Comparison of ENCODE assay signal across 37 cellular contexts in the genomic region with DNA sequence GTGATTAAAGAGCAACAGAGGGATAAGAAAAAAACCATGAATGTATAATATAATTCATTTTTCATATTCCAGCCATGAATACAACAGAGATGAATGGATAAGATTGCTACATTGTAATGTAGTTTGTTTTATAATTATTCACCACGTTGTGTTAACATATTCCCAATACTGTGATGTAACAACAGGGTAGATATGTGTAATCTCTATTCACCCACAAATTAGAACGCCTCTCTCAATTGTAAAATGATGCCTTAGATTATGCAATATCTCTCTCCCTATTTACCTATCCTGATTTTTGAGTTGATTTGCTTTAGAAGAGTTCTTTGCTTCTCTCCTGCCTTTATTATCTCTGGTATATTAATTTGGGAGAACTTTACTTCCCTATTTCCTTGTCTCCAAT.
"Had no signal": no experiment of that assay in that cellular context is flagged by ENCODE, and none has a peak within 500 bp of the region (broad histone marks: within the 10 kb centered on the region; RNA-seq: fewer than 3 reads in every experiment).

No MANE protein-coding gene starts in this region.

- H3K4me1 ChIP-seq: ascending aorta had no signal

- H3K4me3 Mint-ChIP-seq: activated B cell treated with CpG ODN at 0.5 μM for 24 hours; activated CD4-positive, alpha-beta memory T cell treated with anti-CD3 and anti-CD28 coated beads for 36 hours; activated CD4-positive, alpha-beta T cell treated with anti-CD3 and anti-CD28 coated beads, Interleukin-2, amount 10 ng/mL, durations not matched to agents 24 days and 14 days; activated CD8-positive, alpha-beta T cell treated with anti-CD3 and anti-CD28 coated beads for 36 hours; activated naive CD4-positive, alpha-beta T cell treated with anti-CD3 and anti-CD28 coated beads, Interleukin-2, amount 10 ng/mL, durations not matched to agents 7 days and 5 days; activated naive CD4-positive, alpha-beta T cell treated with anti-CD3 and anti-CD28 coated beads, Interleukin-2, amount 50 U/mL, for 24 hours; activated naive CD8-positive, alpha-beta T cell; activated naive CD8-positive, alpha-beta T cell treated with anti-CD3 and anti-CD28 coated beads, Interleukin-2, amount 10 ng/mL, durations not matched to agents 7 days and 5 days; activated naive CD8-positive, alpha-beta T cell treated with anti-CD3 and anti-CD28 coated beads, Interleukin-2, amount 50 U/mL, for 24 hours; activated T-cell treated with anti-CD3 and anti-CD28 coated beads, Interleukin-2, amount 50 U/mL, for 4 hours; activated T-cell treated with anti-CD3 and anti-CD28 coated beads, Interleukin-2, amount 50 U/mL, for 72 hours; activated T-helper 1 cell treated with anti-CD3 and anti-CD28 coated beads, Interleukin-12 subunit alpha, Interleukin-12 subunit beta, Interleukin-2, Interleukin-4 antibody, amounts not matched to agents 30 ng/mL and 10 ng/mL and 1 ng/mL, durations not matched to agents 14 hours and 24 hours and 36 hours; activated T-helper 17 cell treated with anti-CD3 and anti-CD28 coated beads, Interleukin-2, amount 50 U/mL, for 72 hours; brain; central memory CD8-positive, alpha-beta T cell; T-helper 1 cell treated with Interleukin-12 subunit alpha and Interleukin-12 subunit beta and Interleukin-4 antibody, amounts not matched to agents 30 μg/mL and 1 μg/mL, for 36 hours; T-helper 2 cell treated with Interferon-gamma antibody and Interleukin-4, amounts not matched to agents 5 μg/mL and 100 μg/mL, for 36 hours had no signal

- H3K4me1 Mint-ChIP-seq: activated B cell treated with CpG ODN at 0.5 μM for 24 hours; activated CD4-positive, alpha-beta T cell treated with anti-CD3 and anti-CD28 coated beads, Interleukin-2, amount 10 ng/mL, durations not matched to agents 24 days and 14 days; activated naive CD4-positive, alpha-beta T cell treated with anti-CD3 and anti-CD28 coated beads, Interleukin-2, amount 10 ng/mL, durations not matched to agents 7 days and 5 days; activated naive CD4-positive, alpha-beta T cell treated with anti-CD3 and anti-CD28 coated beads, Interleukin-2, amount 50 U/mL, for 24 hours; activated naive CD8-positive, alpha-beta T cell treated with anti-CD3 and anti-CD28 coated beads, Interleukin-2, amount 10 ng/mL, durations not matched to agents 7 days and 5 days; activated naive CD8-positive, alpha-beta T cell treated with anti-CD3 and anti-CD28 coated beads, Interleukin-2, amount 50 U/mL, for 24 hours; activated T-helper 17 cell treated with anti-CD3 and anti-CD28 coated beads, Interleukin-2, amount 50 U/mL, for 72 hours; brain; central memory CD8-positive, alpha-beta T cell had no signal

- H3K36me3 Mint-ChIP-seq: activated CD4-positive, alpha-beta memory T cell treated with anti-CD3 and anti-CD28 coated beads for 36 hours; activated naive CD4-positive, alpha-beta T cell treated with anti-CD3 and anti-CD28 coated beads, Interleukin-2, amount 10 ng/mL, durations not matched to agents 7 days and 5 days; activated naive CD4-positive, alpha-beta T cell treated with anti-CD3 and anti-CD28 coated beads, Interleukin-2, amount 50 U/mL, for 24 hours; activated naive CD8-positive, alpha-beta T cell; activated naive CD8-positive, alpha-beta T cell treated with anti-CD3 and anti-CD28 coated beads, Interleukin-2, amount 10 ng/mL, durations not matched to agents 7 days and 5 days; brain had no signal

- DNase-seq: activated B cell treated with CpG ODN at 0.5 μM for 24 hours; activated CD4-positive, alpha-beta memory T cell treated with anti-CD3 and anti-CD28 coated beads for 36 hours; activated CD4-positive, alpha-beta T cell treated with anti-CD3 and anti-CD28 coated beads for 4 hours; activated CD4-positive, alpha-beta T cell treated with anti-CD3 and anti-CD28 coated beads, Interleukin-2, amount 10 ng/mL, durations not matched to agents 24 days and 14 days; activated CD4-positive, alpha-beta T cell treated with anti-CD3 and anti-CD28 coated beads, Interleukin-2, amount 50 U/mL, for 1 hour; activated CD4-positive, alpha-beta T cell treated with anti-CD3 and anti-CD28 coated beads, Interleukin-2, amount 50 U/mL, for 4 hours; activated CD4-positive, CD25-positive, alpha-beta regulatory T cell treated with anti-CD3 and anti-CD28 coated beads, Interleukin-2, amount 50 U/mL, for 72 hours; activated CD8-positive, alpha-beta memory T cell treated with anti-CD3 and anti-CD28 coated beads, Interleukin-2, amount 50 U/mL, for 4 hours; activated CD8-positive, alpha-beta T cell treated with anti-CD3 and anti-CD28 coated beads for 36 hours; activated effector memory CD4-positive, alpha-beta T cell treated with anti-CD3 and anti-CD28 coated beads, Interleukin-2, amount 50 U/mL, for 16 hours; activated naive CD4-positive, alpha-beta T cell treated with anti-CD3 and anti-CD28 coated beads, Interleukin-2, amount 10 ng/mL, durations not matched to agents 7 days and 5 days; activated naive CD4-positive, alpha-beta T cell treated with Interleukin-2 at 50 U/mL for 16 hours; activated naive CD8-positive, alpha-beta T cell treated with anti-CD3 and anti-CD28 coated beads, Interleukin-2, amount 10 ng/mL, durations not matched to agents 7 days and 5 days; activated naive CD8-positive, alpha-beta T cell treated with anti-CD3 and anti-CD28 coated beads, Interleukin-2, amount 50 U/mL, for 24 hours; activated T-cell treated with anti-CD3 and anti-CD28 coated beads for 4 hours; activated T-cell treated with anti-CD3 and anti-CD28 coated beads, Interleukin-2, amount 50 U/mL, for 1 hour; activated T-cell treated with anti-CD3 and anti-CD28 coated beads, Interleukin-2, amount 50 U/mL, for 4 hours; activated T-cell treated with anti-CD3 and anti-CD28 coated beads, Interleukin-2, amount 50 U/mL, for 72 hours; amygdala; anterior cingulate cortex; caudate nucleus; cerebellar nuclear complex; T-helper 1 cell; T-helper 2 cell; T-helper 9 cell had no signal

- H3K9me3 Mint-ChIP-seq: activated B cell treated with CpG ODN at 0.5 μM for 24 hours; activated CD4-positive, alpha-beta memory T cell treated with anti-CD3 and anti-CD28 coated beads for 36 hours; activated CD4-positive, alpha-beta T cell treated with anti-CD3 and anti-CD28 coated beads, Interleukin-2, amount 10 ng/mL, durations not matched to agents 24 days and 14 days; activated CD8-positive, alpha-beta T cell treated with anti-CD3 and anti-CD28 coated beads for 36 hours; activated naive CD4-positive, alpha-beta T cell treated with anti-CD3 and anti-CD28 coated beads, Interleukin-2, amount 10 ng/mL, durations not matched to agents 7 days and 5 days; activated naive CD4-positive, alpha-beta T cell treated with anti-CD3 and anti-CD28 coated beads, Interleukin-2, amount 50 U/mL, for 24 hours; activated naive CD8-positive, alpha-beta T cell treated with anti-CD3 and anti-CD28 coated beads, Interleukin-2, amount 10 ng/mL, durations not matched to agents 7 days and 5 days; activated naive CD8-positive, alpha-beta T cell treated with anti-CD3 and anti-CD28 coated beads, Interleukin-2, amount 50 U/mL, for 24 hours; activated T-cell treated with anti-CD3 and anti-CD28 coated beads, Interleukin-2, amount 50 U/mL, for 4 hours; activated T-cell treated with anti-CD3 and anti-CD28 coated beads, Interleukin-2, amount 50 U/mL, for 72 hours; activated T-helper 1 cell treated with anti-CD3 and anti-CD28 coated beads, Interleukin-12 subunit alpha, Interleukin-12 subunit beta, Interleukin-2, Interleukin-4 antibody, amounts not matched to agents 30 ng/mL and 10 ng/mL and 1 ng/mL, durations not matched to agents 14 hours and 24 hours and 36 hours; activated T-helper 17 cell treated with anti-CD3 and anti-CD28 coated beads, Interleukin-2, amount 50 U/mL, for 72 hours; brain; central memory CD8-positive, alpha-beta T cell; T-helper 1 cell treated with Interleukin-12 subunit alpha and Interleukin-12 subunit beta and Interleukin-4 antibody, amounts not matched to agents 30 μg/mL and 1 μg/mL, for 36 hours; T-helper 2 cell treated with Interferon-gamma antibody and Interleukin-4, amounts not matched to agents 5 μg/mL and 100 μg/mL, for 36 hours had no signal

- FAIRE-seq: TTC549 had no signal

- H3K27me3 Mint-ChIP-seq: activated B cell treated with CpG ODN at 0.5 μM for 24 hours; activated naive CD4-positive, alpha-beta T cell treated with anti-CD3 and anti-CD28 coated beads, Interleukin-2, amount 10 ng/mL, durations not matched to agents 7 days and 5 days; activated naive CD8-positive, alpha-beta T cell treated with anti-CD3 and anti-CD28 coated beads, Interleukin-2, amount 10 ng/mL, durations not matched to agents 7 days and 5 days had no signal

- H3K27ac Mint-ChIP-seq: activated B cell treated with CpG ODN at 0.5 μM for 24 hours; activated CD4-positive, alpha-beta memory T cell treated with anti-CD3 and anti-CD28 coated beads for 36 hours; activated CD4-positive, alpha-beta T cell treated with anti-CD3 and anti-CD28 coated beads, Interleukin-2, amount 10 ng/mL, durations not matched to agents 24 days and 14 days; activated CD8-positive, alpha-beta T cell treated with anti-CD3 and anti-CD28 coated beads for 36 hours; activated naive CD4-positive, alpha-beta T cell treated with anti-CD3 and anti-CD28 coated beads, Interleukin-2, amount 10 ng/mL, durations not matched to agents 7 days and 5 days; activated naive CD4-positive, alpha-beta T cell treated with anti-CD3 and anti-CD28 coated beads, Interleukin-2, amount 50 U/mL, for 24 hours; activated naive CD8-positive, alpha-beta T cell; activated naive CD8-positive, alpha-beta T cell treated with anti-CD3 and anti-CD28 coated beads, Interleukin-2, amount 10 ng/mL, durations not matched to agents 7 days and 5 days; activated naive CD8-positive, alpha-beta T cell treated with anti-CD3 and anti-CD28 coated beads, Interleukin-2, amount 50 U/mL, for 24 hours; activated T-cell treated with anti-CD3 and anti-CD28 coated beads, Interleukin-2, amount 50 U/mL, for 72 hours; activated T-helper 1 cell treated with anti-CD3 and anti-CD28 coated beads, Interleukin-12 subunit alpha, Interleukin-12 subunit beta, Interleukin-2, Interleukin-4 antibody, amounts not matched to agents 30 ng/mL and 10 ng/mL and 1 ng/mL, durations not matched to agents 14 hours and 24 hours and 36 hours; activated T-helper 17 cell treated with anti-CD3 and anti-CD28 coated beads, Interleukin-2, amount 50 U/mL, for 72 hours; brain; T-helper 1 cell treated with Interleukin-12 subunit alpha and Interleukin-12 subunit beta and Interleukin-4 antibody, amounts not matched to agents 30 μg/mL and 1 μg/mL, for 36 hours; T-helper 2 cell treated with Interferon-gamma antibody and Interleukin-4, amounts not matched to agents 5 μg/mL and 100 μg/mL, for 36 hours had no signal

- H3K9me3 ChIP-seq: ascending aorta had no signal

- H3K27me3 ChIP-seq: ascending aorta, cardiac muscle cell had no signal

- H3K36me3 ChIP-seq: ascending aorta, cardiac muscle cell had no signal

- H3K4me3 ChIP-seq: ascending aorta, cardiac muscle cell had no signal

- H3K27ac ChIP-seq: ascending aorta, cardiac muscle cell, VCaP had no signal

- ATAC-seq: activated CD8-positive, alpha-beta T cell treated with anti-CD3 and anti-CD28 coated beads for 36 hours; activated naive CD8-positive, alpha-beta T cell treated with anti-CD3 and anti-CD28 coated beads, Interleukin-2, amount 50 U/mL, for 24 hours; activated T-cell treated with anti-CD3 and anti-CD28 coated beads, Interleukin-2, amount 50 U/mL, for 4 hours; activated T-cell treated with anti-CD3 and anti-CD28 coated beads, Interleukin-2, amount 50 U/mL, for 72 hours; activated T-helper 17 cell treated with anti-CD3 and anti-CD28 coated beads, Interleukin-2, amount 50 U/mL, for 72 hours had no signal
